ENCODE assay signal across 1 cellular context in the genomic region with DNA sequence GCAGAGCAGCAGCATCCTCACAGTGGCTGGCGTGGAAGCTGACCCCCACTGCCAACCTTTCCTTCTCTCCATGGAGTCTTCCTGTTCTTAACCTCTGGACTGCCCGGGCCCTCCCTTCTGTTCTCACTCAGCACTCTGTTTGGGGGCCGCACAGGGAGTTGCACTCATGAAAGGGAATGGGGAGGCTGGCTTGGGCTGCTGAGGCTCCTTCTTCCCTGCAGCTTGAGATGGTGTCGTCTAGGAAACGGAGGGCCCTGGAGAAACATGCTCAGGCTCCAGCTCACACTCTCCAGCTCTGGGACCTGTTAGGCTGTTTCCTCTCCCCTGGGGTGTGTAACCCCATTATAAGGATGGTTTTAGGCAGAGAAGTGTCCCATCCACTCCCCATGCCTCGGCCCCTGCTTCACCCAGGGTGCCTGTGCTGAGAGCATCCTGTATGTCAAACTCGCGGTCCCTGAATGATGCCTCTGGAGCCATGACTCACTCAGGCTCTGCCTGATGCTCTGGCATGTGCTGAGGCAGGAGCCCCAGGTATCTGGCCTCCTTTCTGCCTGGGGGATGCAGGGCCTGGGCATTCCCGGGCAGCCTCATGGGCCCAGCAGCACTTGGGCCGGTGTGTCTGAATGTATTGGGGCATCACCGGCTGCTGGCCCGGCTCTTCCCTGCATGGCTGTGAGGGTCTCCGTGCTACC.
TF ChIP-seq lines count a peak whose summit lies in the region.

No MANE protein-coding gene starts in this region.

TF ChIP-seq in neural cell, 6 proteins besides CTCF, POLR2A, EP300 and RAD21:
- TF ChIP-seq, protein P1, sequence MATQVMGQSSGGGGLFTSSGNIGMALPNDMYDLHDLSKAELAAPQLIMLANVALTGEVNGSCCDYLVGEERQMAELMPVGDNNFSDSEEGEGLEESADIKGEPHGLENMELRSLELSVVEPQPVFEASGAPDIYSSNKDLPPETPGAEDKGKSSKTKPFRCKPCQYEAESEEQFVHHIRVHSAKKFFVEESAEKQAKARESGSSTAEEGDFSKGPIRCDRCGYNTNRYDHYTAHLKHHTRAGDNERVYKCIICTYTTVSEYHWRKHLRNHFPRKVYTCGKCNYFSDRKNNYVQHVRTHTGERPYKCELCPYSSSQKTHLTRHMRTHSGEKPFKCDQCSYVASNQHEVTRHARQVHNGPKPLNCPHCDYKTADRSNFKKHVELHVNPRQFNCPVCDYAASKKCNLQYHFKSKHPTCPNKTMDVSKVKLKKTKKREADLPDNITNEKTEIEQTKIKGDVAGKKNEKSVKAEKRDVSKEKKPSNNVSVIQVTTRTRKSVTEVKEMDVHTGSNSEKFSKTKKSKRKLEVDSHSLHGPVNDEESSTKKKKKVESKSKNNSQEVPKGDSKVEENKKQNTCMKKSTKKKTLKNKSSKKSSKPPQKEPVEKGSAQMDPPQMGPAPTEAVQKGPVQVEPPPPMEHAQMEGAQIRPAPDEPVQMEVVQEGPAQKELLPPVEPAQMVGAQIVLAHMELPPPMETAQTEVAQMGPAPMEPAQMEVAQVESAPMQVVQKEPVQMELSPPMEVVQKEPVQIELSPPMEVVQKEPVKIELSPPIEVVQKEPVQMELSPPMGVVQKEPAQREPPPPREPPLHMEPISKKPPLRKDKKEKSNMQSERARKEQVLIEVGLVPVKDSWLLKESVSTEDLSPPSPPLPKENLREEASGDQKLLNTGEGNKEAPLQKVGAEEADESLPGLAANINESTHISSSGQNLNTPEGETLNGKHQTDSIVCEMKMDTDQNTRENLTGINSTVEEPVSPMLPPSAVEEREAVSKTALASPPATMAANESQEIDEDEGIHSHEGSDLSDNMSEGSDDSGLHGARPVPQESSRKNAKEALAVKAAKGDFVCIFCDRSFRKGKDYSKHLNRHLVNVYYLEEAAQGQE (IDR thresholded peaks at IDR 0.05; ENCODE audit: borderline replicate concordance) = no peak
- TF ChIP-seq TAF1 (IDR thresholded peaks at IDR 0.05; ENCODE audit: low read depth) (no peak), MXI1 (conservative IDR thresholded peaks at IDR 0.05; ENCODE audit: poor library complexity, severe bottlenecking) (no peak), EZH2 (IDR thresholded peaks at IDR 0.05; ENCODE audit: borderline replicate concordance, insufficient read depth, low read length, poor library complexity, severe bottlenecking) (no peak), SMC3 (conservative IDR thresholded peaks at IDR 0.05; ENCODE audit: poor library complexity) (no peak), POLR2AphosphoS5 (IDR thresholded peaks at IDR 0.05) (no peak)
